Comparison of ENCODE assay signal across 1 cellular context in the genomic region with DNA sequence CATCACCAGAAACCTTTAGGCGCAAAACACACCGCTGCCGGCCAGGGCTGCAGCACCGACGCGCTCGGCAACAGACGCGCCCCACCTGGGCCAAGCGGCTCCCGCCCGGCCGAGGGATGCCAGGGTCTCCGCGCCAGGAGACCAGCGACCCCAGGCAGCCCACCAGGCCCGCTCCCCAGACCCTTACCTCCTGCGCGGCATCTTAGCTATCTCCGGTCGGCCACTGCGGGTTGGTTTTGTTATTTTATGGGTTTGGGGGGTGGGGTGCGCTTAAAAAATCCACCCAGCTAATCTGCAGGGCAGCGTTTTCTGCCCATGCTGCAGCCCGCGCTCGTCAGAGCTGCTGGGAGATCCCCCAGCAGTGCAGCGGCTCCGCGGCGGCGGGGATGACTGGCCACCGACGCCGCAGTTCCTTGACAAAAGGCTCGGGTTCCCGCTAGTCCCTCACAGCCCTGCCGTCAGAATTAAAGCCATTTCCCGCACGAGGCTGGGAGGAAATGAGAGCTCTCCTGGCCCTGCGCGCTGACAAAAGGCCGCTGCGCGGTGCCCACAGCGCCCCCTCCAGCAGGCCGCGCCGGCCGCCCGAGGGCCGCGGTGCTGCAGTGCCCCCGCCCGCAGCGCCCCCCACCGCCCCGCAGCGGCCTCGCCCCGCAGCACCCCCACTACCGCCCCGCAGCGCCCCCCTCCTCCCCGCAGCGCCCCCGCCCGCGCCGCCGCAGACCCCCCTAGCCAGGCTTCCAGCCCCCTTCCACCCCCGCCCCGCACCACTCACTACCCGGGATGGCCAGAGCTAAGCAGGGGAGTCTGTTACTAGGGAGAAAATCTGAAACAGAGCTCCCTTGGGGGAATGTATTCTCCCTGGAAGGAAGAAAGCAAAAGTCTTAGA.
TF ChIP-seq lines count a peak whose summit lies in the region.

A gene with protein sequence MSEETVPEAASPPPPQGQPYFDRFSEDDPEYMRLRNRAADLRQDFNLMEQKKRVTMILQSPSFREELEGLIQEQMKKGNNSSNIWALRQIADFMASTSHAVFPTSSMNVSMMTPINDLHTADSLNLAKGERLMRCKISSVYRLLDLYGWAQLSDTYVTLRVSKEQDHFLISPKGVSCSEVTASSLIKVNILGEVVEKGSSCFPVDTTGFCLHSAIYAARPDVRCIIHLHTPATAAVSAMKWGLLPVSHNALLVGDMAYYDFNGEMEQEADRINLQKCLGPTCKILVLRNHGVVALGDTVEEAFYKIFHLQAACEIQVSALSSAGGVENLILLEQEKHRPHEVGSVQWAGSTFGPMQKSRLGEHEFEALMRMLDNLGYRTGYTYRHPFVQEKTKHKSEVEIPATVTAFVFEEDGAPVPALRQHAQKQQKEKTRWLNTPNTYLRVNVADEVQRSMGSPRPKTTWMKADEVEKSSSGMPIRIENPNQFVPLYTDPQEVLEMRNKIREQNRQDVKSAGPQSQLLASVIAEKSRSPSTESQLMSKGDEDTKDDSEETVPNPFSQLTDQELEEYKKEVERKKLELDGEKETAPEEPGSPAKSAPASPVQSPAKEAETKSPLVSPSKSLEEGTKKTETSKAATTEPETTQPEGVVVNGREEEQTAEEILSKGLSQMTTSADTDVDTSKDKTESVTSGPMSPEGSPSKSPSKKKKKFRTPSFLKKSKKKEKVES (minus strand): TSS at position 502 of the 886 bp plus-strand sequence. CDS start 61,792 bp downstream, outside the sequence.

TF ChIP-seq in K562, 482 proteins besides CTCF, POLR2A, EP300 and RAD21 (continued from another document and continues in another):
- TF ChIP-seq, protein P1, sequence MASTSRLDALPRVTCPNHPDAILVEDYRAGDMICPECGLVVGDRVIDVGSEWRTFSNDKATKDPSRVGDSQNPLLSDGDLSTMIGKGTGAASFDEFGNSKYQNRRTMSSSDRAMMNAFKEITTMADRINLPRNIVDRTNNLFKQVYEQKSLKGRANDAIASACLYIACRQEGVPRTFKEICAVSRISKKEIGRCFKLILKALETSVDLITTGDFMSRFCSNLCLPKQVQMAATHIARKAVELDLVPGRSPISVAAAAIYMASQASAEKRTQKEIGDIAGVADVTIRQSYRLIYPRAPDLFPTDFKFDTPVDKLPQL (IDR thresholded peaks at IDR 0.05; ENCODE audit: extremely low read depth, insufficient read length) = no peak
- TF ChIP-seq MEF2D (tag; conservative IDR thresholded peaks at IDR 0.05; ENCODE audit: low read depth) (no peak), TEAD4 (IDR thresholded peaks at IDR 0.05; ENCODE audit: low read length) (0 out of 2 replicates have a peak, but pooled peaks have one; percentile 27), TEAD4 (CRISPR knock-in tag; IDR thresholded peaks at IDR 0.05; ENCODE audit: borderline replicate concordance) (no peak), MEF2A (IDR thresholded peaks at IDR 0.05; ENCODE audit: control insufficient read depth, low read depth, low read length) (no peak), ZBTB7A (IDR thresholded peaks at IDR 0.05; ENCODE audit: borderline replicate concordance, control insufficient read depth, low read depth, low read length) (peak; percentile 76), TBP (optimal IDR thresholded peaks at IDR 0.05; ENCODE audit: low read depth, low read length) (peak; percentile 88), NR2C1 (IDR thresholded peaks at IDR 0.05) (no peak), NR2C1 (tag; IDR thresholded peaks at IDR 0.05) (no peak), HDAC2 (IDR thresholded peaks at IDR 0.05) (no peak), ZNF436 (CRISPR knock-in tag; IDR thresholded peaks at IDR 0.05) (no peak), NFE2L1 (tag; IDR thresholded peaks at IDR 0.05; ENCODE audit: borderline replicate concordance, low read depth) (no peak), HNRNPL (IDR thresholded peaks at IDR 0.05; ENCODE audit: low read depth, low read length) (peak; percentile 60; the same call in 1 of the 2 replicates), MXI1 (IDR thresholded peaks at IDR 0.05; ENCODE audit: low read depth, low read length) (no peak), TOE1 (IDR thresholded peaks at IDR 0.05; ENCODE audit: borderline replicate concordance) (no peak), TOE1 (CRISPR knock-in tag; IDR thresholded peaks at IDR 0.05; ENCODE audit: borderline replicate concordance, low read depth) (no peak), STAG1 (CRISPR knock-in tag; IDR thresholded peaks at IDR 0.05; ENCODE audit: borderline replicate concordance) (no peak), RBM34 (IDR thresholded peaks at IDR 0.05; ENCODE audit: borderline replicate concordance, insufficient read depth, low read length) (no peak), ZNF184 (CRISPR knock-in tag; IDR thresholded peaks at IDR 0.05) (no peak), NRF1 (conservative IDR thresholded peaks at IDR 0.05 in 1 of 2, IDR thresholded peaks at IDR 0.05 in 1 of 2) (peak in 1 of 2 experiments; percentile 58; a peak in 3 of 4 replicates), HMG20A (CRISPR knock-in tag; conservative IDR thresholded peaks at IDR 0.05) (no peak), ZNF217 (CRISPR knock-in tag; IDR thresholded peaks at IDR 0.05) (no peak), RNF2 (IDR thresholded peaks at IDR 0.05) (0 out of 2 replicates have a peak, but pooled peaks have one; percentile 30), MBD2 (IDR thresholded peaks at IDR 0.05; ENCODE audit: borderline replicate concordance, low read depth) (peak; percentile 45; the same call in 1 of the 2 replicates), MTF1 (CRISPR knock-in tag; IDR thresholded peaks at IDR 0.05; ENCODE audit: borderline replicate concordance) (no peak), NR2F6 (CRISPR knock-in tag; IDR thresholded peaks at IDR 0.05) (no peak), BRF1 (IDR thresholded peaks at IDR 0.05; ENCODE audit: borderline replicate concordance, extremely low read depth, insufficient read length) (no peak), SRSF9 (IDR thresholded peaks at IDR 0.05; ENCODE audit: borderline replicate concordance, low read depth, low read length) (no peak), TAL1 (IDR thresholded peaks at IDR 0.05) (no peak), PHF21A (IDR thresholded peaks at IDR 0.05; ENCODE audit: borderline replicate concordance, low read depth) (no peak)
- TF ChIP-seq, protein P2, sequence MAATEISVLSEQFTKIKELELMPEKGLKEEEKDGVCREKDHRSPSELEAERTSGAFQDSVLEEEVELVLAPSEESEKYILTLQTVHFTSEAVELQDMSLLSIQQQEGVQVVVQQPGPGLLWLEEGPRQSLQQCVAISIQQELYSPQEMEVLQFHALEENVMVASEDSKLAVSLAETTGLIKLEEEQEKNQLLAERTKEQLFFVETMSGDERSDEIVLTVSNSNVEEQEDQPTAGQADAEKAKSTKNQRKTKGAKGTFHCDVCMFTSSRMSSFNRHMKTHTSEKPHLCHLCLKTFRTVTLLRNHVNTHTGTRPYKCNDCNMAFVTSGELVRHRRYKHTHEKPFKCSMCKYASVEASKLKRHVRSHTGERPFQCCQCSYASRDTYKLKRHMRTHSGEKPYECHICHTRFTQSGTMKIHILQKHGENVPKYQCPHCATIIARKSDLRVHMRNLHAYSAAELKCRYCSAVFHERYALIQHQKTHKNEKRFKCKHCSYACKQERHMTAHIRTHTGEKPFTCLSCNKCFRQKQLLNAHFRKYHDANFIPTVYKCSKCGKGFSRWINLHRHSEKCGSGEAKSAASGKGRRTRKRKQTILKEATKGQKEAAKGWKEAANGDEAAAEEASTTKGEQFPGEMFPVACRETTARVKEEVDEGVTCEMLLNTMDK (IDR thresholded peaks at IDR 0.05; ENCODE audit: borderline replicate concordance, insufficient read depth, low read depth, low read length, poor library complexity, severe bottlenecking) = peak; percentile 74
- TF ChIP-seq, protein P3, sequence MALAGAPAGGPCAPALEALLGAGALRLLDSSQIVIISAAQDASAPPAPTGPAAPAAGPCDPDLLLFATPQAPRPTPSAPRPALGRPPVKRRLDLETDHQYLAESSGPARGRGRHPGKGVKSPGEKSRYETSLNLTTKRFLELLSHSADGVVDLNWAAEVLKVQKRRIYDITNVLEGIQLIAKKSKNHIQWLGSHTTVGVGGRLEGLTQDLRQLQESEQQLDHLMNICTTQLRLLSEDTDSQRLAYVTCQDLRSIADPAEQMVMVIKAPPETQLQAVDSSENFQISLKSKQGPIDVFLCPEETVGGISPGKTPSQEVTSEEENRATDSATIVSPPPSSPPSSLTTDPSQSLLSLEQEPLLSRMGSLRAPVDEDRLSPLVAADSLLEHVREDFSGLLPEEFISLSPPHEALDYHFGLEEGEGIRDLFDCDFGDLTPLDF (CRISPR knock-in tag; IDR thresholded peaks at IDR 0.05) = no peak
- TF ChIP-seq, protein P4, sequence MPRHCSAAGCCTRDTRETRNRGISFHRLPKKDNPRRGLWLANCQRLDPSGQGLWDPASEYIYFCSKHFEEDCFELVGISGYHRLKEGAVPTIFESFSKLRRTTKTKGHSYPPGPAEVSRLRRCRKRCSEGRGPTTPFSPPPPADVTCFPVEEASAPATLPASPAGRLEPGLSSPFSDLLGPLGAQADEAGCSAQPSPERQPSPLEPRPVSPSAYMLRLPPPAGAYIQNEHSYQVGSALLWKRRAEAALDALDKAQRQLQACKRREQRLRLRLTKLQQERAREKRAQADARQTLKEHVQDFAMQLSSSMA (CRISPR knock-in tag; IDR thresholded peaks at IDR 0.05) = no peak
- TF ChIP-seq, protein P5, sequence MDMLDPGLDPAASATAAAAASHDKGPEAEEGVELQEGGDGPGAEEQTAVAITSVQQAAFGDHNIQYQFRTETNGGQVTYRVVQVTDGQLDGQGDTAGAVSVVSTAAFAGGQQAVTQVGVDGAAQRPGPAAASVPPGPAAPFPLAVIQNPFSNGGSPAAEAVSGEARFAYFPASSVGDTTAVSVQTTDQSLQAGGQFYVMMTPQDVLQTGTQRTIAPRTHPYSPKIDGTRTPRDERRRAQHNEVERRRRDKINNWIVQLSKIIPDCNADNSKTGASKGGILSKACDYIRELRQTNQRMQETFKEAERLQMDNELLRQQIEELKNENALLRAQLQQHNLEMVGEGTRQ (CRISPR knock-in tag; IDR thresholded peaks at IDR 0.05) = no peak
- TF ChIP-seq, protein P6, sequence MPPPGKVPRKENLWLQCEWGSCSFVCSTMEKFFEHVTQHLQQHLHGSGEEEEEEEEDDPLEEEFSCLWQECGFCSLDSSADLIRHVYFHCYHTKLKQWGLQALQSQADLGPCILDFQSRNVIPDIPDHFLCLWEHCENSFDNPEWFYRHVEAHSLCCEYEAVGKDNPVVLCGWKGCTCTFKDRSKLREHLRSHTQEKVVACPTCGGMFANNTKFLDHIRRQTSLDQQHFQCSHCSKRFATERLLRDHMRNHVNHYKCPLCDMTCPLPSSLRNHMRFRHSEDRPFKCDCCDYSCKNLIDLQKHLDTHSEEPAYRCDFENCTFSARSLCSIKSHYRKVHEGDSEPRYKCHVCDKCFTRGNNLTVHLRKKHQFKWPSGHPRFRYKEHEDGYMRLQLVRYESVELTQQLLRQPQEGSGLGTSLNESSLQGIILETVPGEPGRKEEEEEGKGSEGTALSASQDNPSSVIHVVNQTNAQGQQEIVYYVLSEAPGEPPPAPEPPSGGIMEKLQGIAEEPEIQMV (tag; conservative IDR thresholded peaks at IDR 0.05; ENCODE audit: low read depth) = no peak
- TF ChIP-seq, protein P7, sequence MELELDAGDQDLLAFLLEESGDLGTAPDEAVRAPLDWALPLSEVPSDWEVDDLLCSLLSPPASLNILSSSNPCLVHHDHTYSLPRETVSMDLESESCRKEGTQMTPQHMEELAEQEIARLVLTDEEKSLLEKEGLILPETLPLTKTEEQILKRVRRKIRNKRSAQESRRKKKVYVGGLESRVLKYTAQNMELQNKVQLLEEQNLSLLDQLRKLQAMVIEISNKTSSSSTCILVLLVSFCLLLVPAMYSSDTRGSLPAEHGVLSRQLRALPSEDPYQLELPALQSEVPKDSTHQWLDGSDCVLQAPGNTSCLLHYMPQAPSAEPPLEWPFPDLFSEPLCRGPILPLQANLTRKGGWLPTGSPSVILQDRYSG (tag; conservative IDR thresholded peaks at IDR 0.05; ENCODE audit: low read depth) = no peak
- TF ChIP-seq, protein P8, sequence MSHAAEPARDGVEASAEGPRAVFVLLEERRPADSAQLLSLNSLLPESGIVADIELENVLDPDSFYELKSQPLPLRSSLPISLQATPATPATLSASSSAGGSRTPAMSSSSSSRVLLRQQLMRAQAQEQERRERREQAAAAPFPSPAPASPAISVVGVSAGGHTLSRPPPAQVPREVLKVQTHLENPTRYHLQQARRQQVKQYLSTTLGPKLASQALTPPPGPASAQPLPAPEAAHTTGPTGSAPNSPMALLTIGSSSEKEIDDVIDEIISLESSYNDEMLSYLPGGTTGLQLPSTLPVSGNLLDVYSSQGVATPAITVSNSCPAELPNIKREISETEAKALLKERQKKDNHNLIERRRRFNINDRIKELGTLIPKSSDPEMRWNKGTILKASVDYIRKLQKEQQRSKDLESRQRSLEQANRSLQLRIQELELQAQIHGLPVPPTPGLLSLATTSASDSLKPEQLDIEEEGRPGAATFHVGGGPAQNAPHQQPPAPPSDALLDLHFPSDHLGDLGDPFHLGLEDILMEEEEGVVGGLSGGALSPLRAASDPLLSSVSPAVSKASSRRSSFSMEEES (CRISPR knock-in tag; IDR thresholded peaks at IDR 0.05) = no peak
- TF ChIP-seq, protein P9, sequence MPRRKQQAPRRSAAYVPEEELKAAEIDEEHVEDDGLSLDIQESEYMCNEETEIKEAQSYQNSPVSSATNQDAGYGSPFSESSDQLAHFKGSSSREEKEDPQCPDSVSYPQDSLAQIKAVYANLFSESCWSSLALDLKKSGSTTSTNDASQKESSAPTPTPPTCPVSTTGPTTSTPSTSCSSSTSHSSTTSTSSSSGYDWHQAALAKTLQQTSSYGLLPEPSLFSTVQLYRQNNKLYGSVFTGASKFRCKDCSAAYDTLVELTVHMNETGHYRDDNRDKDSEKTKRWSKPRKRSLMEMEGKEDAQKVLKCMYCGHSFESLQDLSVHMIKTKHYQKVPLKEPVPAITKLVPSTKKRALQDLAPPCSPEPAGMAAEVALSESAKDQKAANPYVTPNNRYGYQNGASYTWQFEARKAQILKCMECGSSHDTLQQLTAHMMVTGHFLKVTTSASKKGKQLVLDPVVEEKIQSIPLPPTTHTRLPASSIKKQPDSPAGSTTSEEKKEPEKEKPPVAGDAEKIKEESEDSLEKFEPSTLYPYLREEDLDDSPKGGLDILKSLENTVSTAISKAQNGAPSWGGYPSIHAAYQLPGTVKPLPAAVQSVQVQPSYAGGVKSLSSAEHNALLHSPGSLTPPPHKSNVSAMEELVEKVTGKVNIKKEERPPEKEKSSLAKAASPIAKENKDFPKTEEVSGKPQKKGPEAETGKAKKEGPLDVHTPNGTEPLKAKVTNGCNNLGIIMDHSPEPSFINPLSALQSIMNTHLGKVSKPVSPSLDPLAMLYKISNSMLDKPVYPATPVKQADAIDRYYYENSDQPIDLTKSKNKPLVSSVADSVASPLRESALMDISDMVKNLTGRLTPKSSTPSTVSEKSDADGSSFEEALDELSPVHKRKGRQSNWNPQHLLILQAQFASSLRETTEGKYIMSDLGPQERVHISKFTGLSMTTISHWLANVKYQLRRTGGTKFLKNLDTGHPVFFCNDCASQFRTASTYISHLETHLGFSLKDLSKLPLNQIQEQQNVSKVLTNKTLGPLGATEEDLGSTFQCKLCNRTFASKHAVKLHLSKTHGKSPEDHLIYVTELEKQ (CRISPR knock-in tag; IDR thresholded peaks at IDR 0.05) = no peak
